In the genomic region with DNA sequence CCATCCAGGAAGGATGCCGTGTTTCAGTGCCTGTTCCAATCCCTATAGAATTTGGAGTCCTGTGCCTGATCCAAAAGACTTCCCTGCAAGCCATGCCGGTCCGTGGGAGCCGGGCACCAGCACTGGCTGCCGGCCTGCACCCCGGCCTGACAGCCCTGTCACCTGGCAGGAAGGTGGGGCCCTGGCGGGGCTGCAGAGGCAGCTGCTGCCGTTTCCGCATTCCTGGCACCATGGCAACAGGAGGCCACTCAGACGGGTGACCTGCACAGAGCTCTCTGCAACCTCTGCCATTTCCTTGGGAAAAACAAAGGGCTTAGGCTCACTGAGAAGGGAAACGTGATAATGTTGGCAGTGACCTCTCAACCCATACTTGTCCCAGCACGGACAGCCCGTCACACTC, we compare ENCODE assay signal across 9 cellular contexts.
DNase-seq lines count a peak whose midpoint lies in the region; ATAC-seq and TF ChIP-seq lines count a peak whose summit lies in the region.
"Had no signal": no experiment of that assay in that cellular context is flagged by ENCODE, and none has a peak within 500 bp of the region (broad histone marks: within the 10 kb centered on the region; RNA-seq: fewer than 3 reads in every experiment).

No MANE protein-coding gene starts in this region.

- H3K4me1 ChIP-seq in right lobe of liver: no peaks in the 10 kb centered on the region
- no peaks in the 10 kb centered on the region for H3K4me1 ChIP-seq in CD4-positive, alpha-beta memory T cell (ENCODE audit: insufficient read depth, low read length)

- peak overlapping the region; percentile 95 for H3K27ac Mint-ChIP-seq in Calu3 (ENCODE audit: unreplicated experiment)
- H3K27ac Mint-ChIP-seq in activated naive CD8-positive, alpha-beta T cell treated with anti-CD3 and anti-CD28 coated beads, Interleukin-2, amount 50 U/mL, for 24 hours: no peak overlapping the region
- H3K27ac Mint-ChIP-seq in CD4-positive, alpha-beta memory T cell: no peak overlapping the region

- DNase-seq in Calu3 (peak; percentile 91), M059J (ENCODE audit: low read depth) (peak; percentile 78), right lobe of liver (peak in 1 of 3 donors; percentile 54), activated gamma-delta T cell (lab: John Stamatoyannopoulos, UW) (no peak)
- peak; percentile 11 for DNase-seq in activated naive CD8-positive, alpha-beta T cell treated with anti-CD3 and anti-CD28 coated beads, Interleukin-2, amount 50 U/mL, for 24 hours
- DNase-seq in CD4-positive, alpha-beta memory T cell: no peak
- DNase-seq: amygdala had no signal

- intact Hi-C loops in Calu3 (cut with micrococcal nuclease; ENCODE audit: unreplicated experiment): no loop called here
- intact Hi-C loops in right lobe of liver (cut with DNase I): no loop called here
- intact Hi-C loops in CD4-positive, alpha-beta memory T cell (cut with micrococcal nuclease): no loop called here

- H3K27me3 Mint-ChIP-seq in Calu3 (ENCODE audit: unreplicated experiment): no peaks in the 10 kb centered on the region
- H3K27me3 Mint-ChIP-seq in activated naive CD8-positive, alpha-beta T cell treated with anti-CD3 and anti-CD28 coated beads, Interleukin-2, amount 50 U/mL, for 24 hours: peaks cover 3% of the 10 kb centered on the region
- peaks cover 2 to 3% of the 10 kb centered on the region in 2 donors for H3K27me3 Mint-ChIP-seq in CD4-positive, alpha-beta memory T cell

- WGBS in right lobe of liver (ENCODE audit: insufficient coverage, low coverage, low lambda C conversion rate, missing lambda C conversion rate): 24% methylated on average over 3 of the region's 13 CpGs

- POLR2A ChIA-PET in CD4-positive, alpha-beta memory T cell (lab: Charles Lee; ENCODE audit: partially characterized antibody): no interaction called here

- no peak for TF ChIP-seq POLR2A in right lobe of liver (IDR thresholded peaks at IDR 0.05)

- H3K36me3 ChIP-seq in right lobe of liver: no peaks in the 10 kb centered on the region
- H3K36me3 ChIP-seq in CD4-positive, alpha-beta memory T cell (ENCODE audit: insufficient read depth, low read length): no peaks in the 10 kb centered on the region

- H3K27ac ChIP-seq in right lobe of liver: no peak overlapping the region
- no peak overlapping the region for H3K27ac ChIP-seq in CD4-positive, alpha-beta memory T cell (ENCODE audit: low read depth, low read length)

- no peak for ATAC-seq in activated naive CD8-positive, alpha-beta T cell treated with anti-CD3 and anti-CD28 coated beads, Interleukin-2, amount 50 U/mL, for 24 hours
- peak; percentile 44 to 81 (median 60) for ATAC-seq in right lobe of liver
- no peak for ATAC-seq in HG03025 (IDR thresholded peaks at IDR 0.05; ENCODE audit: low FRiP score, unreplicated experiment)
- no peak for ATAC-seq in GM21381 (IDR thresholded peaks at IDR 0.05; ENCODE audit: unreplicated experiment)

- no peaks in the 10 kb centered on the region for H3K27me3 ChIP-seq in right lobe of liver
- H3K27me3 ChIP-seq in CD4-positive, alpha-beta memory T cell (ENCODE audit: insufficient read depth, low read length): no peaks in the 10 kb centered on the region

- peak overlapping the region; percentile 73 for H3K4me3 Mint-ChIP-seq in Calu3 (ENCODE audit: low read depth, unreplicated experiment)
- no peak overlapping the region for H3K4me3 Mint-ChIP-seq in activated naive CD8-positive, alpha-beta T cell treated with anti-CD3 and anti-CD28 coated beads, Interleukin-2, amount 50 U/mL, for 24 hours
- no peak overlapping the region for H3K4me3 Mint-ChIP-seq in CD4-positive, alpha-beta memory T cell

- no peaks in the 10 kb centered on the region for H3K9me3 ChIP-seq in right lobe of liver
- H3K9me3 ChIP-seq in CD4-positive, alpha-beta memory T cell (ENCODE audit: control insufficient read depth in 1 of 2, low read length in 2 of 2): no peaks in the 10 kb centered on the region

- TF ChIP-seq CTCF in Calu3 (IDR thresholded peaks at IDR 0.05; ENCODE audit: unreplicated experiment) (no peak), right lobe of liver (IDR thresholded peaks at IDR 0.05) (no peak)

- BruUV-seq in Calu3 (replicated peaks; lab: Mats Ljungman, UMichigan): no TSS peak

- H3K36me3 Mint-ChIP-seq in Calu3 (ENCODE audit: insufficient read depth, unreplicated experiment): peaks cover 6% of the 10 kb centered on the region
- H3K36me3 Mint-ChIP-seq in activated naive CD8-positive, alpha-beta T cell treated with anti-CD3 and anti-CD28 coated beads, Interleukin-2, amount 50 U/mL, for 24 hours (ENCODE audit: low read depth): no peaks in the 10 kb centered on the region
- no peaks in the 10 kb centered on the region for H3K36me3 Mint-ChIP-seq in CD4-positive, alpha-beta memory T cell

- no peaks in the 10 kb centered on the region for H3K9me3 Mint-ChIP-seq in Calu3 (ENCODE audit: low read depth, unreplicated experiment)
- no peaks in the 10 kb centered on the region for H3K9me3 Mint-ChIP-seq in activated naive CD8-positive, alpha-beta T cell treated with anti-CD3 and anti-CD28 coated beads, Interleukin-2, amount 50 U/mL, for 24 hours
- H3K9me3 Mint-ChIP-seq in CD4-positive, alpha-beta memory T cell: no peaks in the 10 kb centered on the region

- peaks cover 41% of the 10 kb centered on the region for H3K4me1 Mint-ChIP-seq in Calu3 (ENCODE audit: low read depth, unreplicated experiment)
- H3K4me1 Mint-ChIP-seq in activated naive CD8-positive, alpha-beta T cell treated with anti-CD3 and anti-CD28 coated beads, Interleukin-2, amount 50 U/mL, for 24 hours: peaks cover 4% of the 10 kb centered on the region
- H3K4me1 Mint-ChIP-seq in CD4-positive, alpha-beta memory T cell: peaks cover 1 to 8% (median 3%) of the 10 kb centered on the region in 4 donors

- CTCF ChIA-PET in Calu3 (lab: Charles Lee): interaction anchor here (0.6 kb wide), 1 partner anchor 1338 kb away, joined by 5 read pairs; no protein-coding TSS in a partner anchor
- CTCF ChIA-PET in CD4-positive, alpha-beta memory T cell (lab: Charles Lee; ENCODE audit: partially characterized antibody): no interaction called here

- no peak overlapping the region for H3K4me3 ChIP-seq in right lobe of liver
- H3K4me3 ChIP-seq in CD4-positive, alpha-beta memory T cell (ENCODE audit: low read length in 2 of 2): no peak overlapping the region

Comparison
In these comparisons a context has a peak if more than half of its experiments do, and no peak if none do; other contexts are left out.
1. DNase-seq: peak in Calu3 (single experiment), M059J (single experiment) and activated naive CD8-positive, alpha-beta T cell treated with anti-CD3 and anti-CD28 coated beads, Interleukin-2, amount 50 U/mL, for 24 hours (single experiment); none in CD4-positive, alpha-beta memory T cell (0 of 5) and activated gamma-delta T cell (single experiment).
2. ATAC-seq: peak in right lobe of liver (4 of 4); none in activated naive CD8-positive, alpha-beta T cell treated with anti-CD3 and anti-CD28 coated beads, Interleukin-2, amount 50 U/mL, for 24 hours (single experiment), HG03025 (single experiment) and GM21381 (single experiment).